Comparison of ENCODE assay signal across 15 cellular contexts in genomic region chr20:44021900-44022299, GRCh38.
DNase-seq lines count a peak whose midpoint lies in the region; ATAC-seq and TF ChIP-seq lines count a peak whose summit lies in the region.
"Had no signal": no experiment of that assay in that cellular context is flagged by ENCODE, and none has a peak within 500 bp of the region (broad histone marks: within the 10 kb centered on the region; RNA-seq: fewer than 3 reads in every experiment).

No MANE protein-coding gene starts in this region.

- no peak overlapping the region for H3K18ac ChIP-seq in mesenchymal stem cell (ENCODE audit: low read depth in 1 of 2, low read length in 2 of 2)

- H3K4ac ChIP-seq in mesenchymal stem cell (ENCODE audit: low read depth in 1 of 2, low read length in 2 of 2) = no peak overlapping the region

- no peak overlapping the region for H2AFZ ChIP-seq in Karpas-422 (ENCODE audit: low read length)
- no peak overlapping the region for H2AFZ ChIP-seq in mesenchymal stem cell (ENCODE audit: low read depth, low read length)

- DNase-seq in activated effector memory CD4-positive, alpha-beta T cell treated with anti-CD3 and anti-CD28 coated beads, Interleukin-2, amount 50 U/mL, for 16 hours = peak; percentile 47
- DNase-seq in activated effector memory CD4-positive, alpha-beta T cell treated with Interleukin-2 at 50 U/mL for 16 hours = no peak
- no peak for DNase-seq in Karpas-422
- DNase-seq in coronary artery (ENCODE audit: low spot score) = peak; percentile 70
- DNase-seq in mesenchymal stem cell = no peak
- DNase-seq in left colon = no peak
- DNase-seq in SKM-1 (lab: John Stamatoyannopoulos, UW; ENCODE audit: unreplicated experiment) = no peak
- DNase-seq: C1 segment of cervical spinal cord; Calu3; CD4-positive, alpha-beta T cell; DMS79 treated with DMSO at 0.1 percent for 48 hours; EL; HCEC 1CT; HFFc6 had no signal

- H3K79me2 ChIP-seq in Karpas-422 (ENCODE audit: low read length) = peaks cover 81% of the 10 kb centered on the region

- no peak overlapping the region for H2BK5ac ChIP-seq in mesenchymal stem cell (ENCODE audit: low read depth, low read length, poor library complexity, severe bottlenecking)

- no peak overlapping the region for H3K4me2 ChIP-seq in Karpas-422 (ENCODE audit: low read depth, low read length, poor library complexity, severe bottlenecking)
- no peak overlapping the region for H3K4me2 ChIP-seq in mesenchymal stem cell (ENCODE audit: low read length, poor library complexity, severe bottlenecking)

- no peak for TF ChIP-seq CTCF in coronary artery (IDR thresholded peaks at IDR 0.05)

- H3K36me3 ChIP-seq in Karpas-422 (ENCODE audit: insufficient read depth, low read length) (peaks cover 19% of the 10 kb centered on the region; the same call in 1 of the 2 replicates), mesenchymal stem cell (ENCODE audit: control insufficient read depth in 1 of 2, insufficient read depth in 2 of 2, low read depth in 1 of 2, low read length in 2 of 2) (no peaks in the 10 kb centered on the region)

- H3K23ac ChIP-seq in mesenchymal stem cell (ENCODE audit: low read length in 2 of 2) = no peak overlapping the region

- peaks cover 62% of the 10 kb centered on the region for H3K4me1 ChIP-seq in Karpas-422 (ENCODE audit: low read length)
- peaks cover 11% of the 10 kb centered on the region for H3K4me1 ChIP-seq in mesenchymal stem cell (ENCODE audit: control insufficient read depth, insufficient read depth, low read depth, low read length)

- no peak overlapping the region for H2AK5ac ChIP-seq in mesenchymal stem cell (ENCODE audit: low read length, severe bottlenecking)

- H2BK15ac ChIP-seq in mesenchymal stem cell (ENCODE audit: low read depth, poor library complexity, severe bottlenecking) = no peak overlapping the region

- no peak overlapping the region for H3K4me3 ChIP-seq in Karpas-422 (ENCODE audit: low read length)
- H3K4me3 ChIP-seq in coronary artery = no peak overlapping the region
- no peak overlapping the region for H3K4me3 ChIP-seq in mesenchymal stem cell (ENCODE audit: insufficient read depth in 1 of 2, low read depth in 1 of 2, low read length in 2 of 2)

- H4K20me1 ChIP-seq in Karpas-422 (ENCODE audit: insufficient read depth, low read depth, low read length) = no peaks in the 10 kb centered on the region

- no peaks in the 10 kb centered on the region for H3K9me2 ChIP-seq in Karpas-422 (replicated peaks; ENCODE audit: insufficient read depth, low read length)

- 96% methylated on average over 10 of the region's 10 CpGs for WGBS in mesenchymal stem cell

- H3K79me1 ChIP-seq in mesenchymal stem cell (replicated peaks; ENCODE audit: low read length, poor library complexity, severe bottlenecking) = no peaks in the 10 kb centered on the region

- no peak overlapping the region for H2BK120ac ChIP-seq in mesenchymal stem cell (ENCODE audit: low read depth, low read length)

- H3K9ac ChIP-seq in Karpas-422 (ENCODE audit: low read length) (no peak overlapping the region), mesenchymal stem cell (ENCODE audit: low read length) (no peak overlapping the region)

- H3K14ac ChIP-seq in mesenchymal stem cell (ENCODE audit: low read length in 2 of 2) = no peak overlapping the region

- peak overlapping the region; percentile 9 for H4K91ac ChIP-seq in mesenchymal stem cell (ENCODE audit: low read length)

- peak overlapping the region; percentile 50 for H3K27ac ChIP-seq in Karpas-422 (ENCODE audit: low read length)
- H3K27ac ChIP-seq in coronary artery = no peak overlapping the region
- H3K27ac ChIP-seq in mesenchymal stem cell (ENCODE audit: low read length, poor library complexity, severe bottlenecking) = no peak overlapping the region

- no peak overlapping the region for H4K8ac ChIP-seq in mesenchymal stem cell (ENCODE audit: low read length)

- ATAC-seq in left colon (no peak), GM19328 (IDR thresholded peaks at IDR 0.05; ENCODE audit: unreplicated experiment) (no peak)

- no peaks in the 10 kb centered on the region for H3K9me3 ChIP-seq in Karpas-422 (ENCODE audit: low read length)
- H3K9me3 ChIP-seq in mesenchymal stem cell (ENCODE audit: control insufficient read depth, low read length) = no peaks in the 10 kb centered on the region

- no peaks in the 10 kb centered on the region for H3K27me3 ChIP-seq in Karpas-422 (ENCODE audit: low read length)
- peaks cover 2 to 34% of the 10 kb centered on the region in 2 experiments for H3K27me3 ChIP-seq in mesenchymal stem cell (ENCODE audit: control insufficient read depth in 1 of 2, insufficient read depth in 1 of 2, low read length in 2 of 2)

- no peak overlapping the region for H2BK12ac ChIP-seq in mesenchymal stem cell (ENCODE audit: low read length in 2 of 2)

- intact Hi-C loops in left colon (cut with DNase I, micrococcal nuclease) = no loop called here

Comparison
In these comparisons a context has a peak if more than half of its experiments do, and no peak if none do; other contexts are left out.
1. DNase-seq: peak in activated effector memory CD4-positive, alpha-beta T cell treated with anti-CD3 and anti-CD28 coated beads, Interleukin-2, amount 50 U/mL, for 16 hours (single experiment) and coronary artery (single experiment); none in activated effector memory CD4-positive, alpha-beta T cell treated with Interleukin-2 at 50 U/mL for 16 hours (single experiment), Karpas-422 (single experiment), mesenchymal stem cell (single experiment), left colon (0 of 2) and SKM-1 (single experiment).